18 cellular contexts compared by ENCODE assay signal in genomic region chr3:144859057-144859626, GRCh38.
"Had no signal": no experiment of that assay in that cellular context is flagged by ENCODE, and none has a peak within 500 bp of the region (broad histone marks: within the 10 kb centered on the region; RNA-seq: fewer than 3 reads in every experiment).

No MANE protein-coding gene starts in this region.

- H3K27me3 ChIP-seq: ascending aorta, gastrocnemius medialis, heart right ventricle, tibial artery had no signal

- H3K4me3 Mint-ChIP-seq: activated naive CD8-positive, alpha-beta T cell treated with anti-CD3 and anti-CD28 coated beads, Interleukin-2, amount 50 U/mL, for 24 hours; dendritic cell treated with granulocyte-macrophage colony-stimulating factor and Interleukin-4, amounts not matched to agents 40 ng/mL and 50 ng/mL, for 4 days; effector memory CD8-positive, alpha-beta T cell had no signal

- H3K27ac ChIP-seq: ascending aorta, epithelial cell of prostate, gastrocnemius medialis, heart right ventricle, tibial artery had no signal

- FAIRE-seq: bronchial epithelial cell, keratinocyte, urothelium cell line had no signal

- H3K27ac Mint-ChIP-seq: activated naive CD8-positive, alpha-beta T cell treated with anti-CD3 and anti-CD28 coated beads, Interleukin-2, amount 50 U/mL, for 24 hours; dendritic cell treated with granulocyte-macrophage colony-stimulating factor and Interleukin-4, amounts not matched to agents 40 ng/mL and 50 ng/mL, for 4 days; effector memory CD8-positive, alpha-beta T cell had no signal

- H3K4me3 ChIP-seq: ascending aorta, gastrocnemius medialis, heart right ventricle, tibial artery had no signal

- H3K36me3 ChIP-seq: ascending aorta, gastrocnemius medialis, heart right ventricle, tibial artery had no signal

- H3K27me3 Mint-ChIP-seq: activated naive CD8-positive, alpha-beta T cell treated with anti-CD3 and anti-CD28 coated beads, Interleukin-2, amount 50 U/mL, for 24 hours; dendritic cell treated with granulocyte-macrophage colony-stimulating factor and Interleukin-4, amounts not matched to agents 40 ng/mL and 50 ng/mL, for 4 days; effector memory CD8-positive, alpha-beta T cell had no signal

- DNase-seq: activated CD4-positive, CD25-positive, alpha-beta regulatory T cell treated with anti-CD3 and anti-CD28 coated beads, Interleukin-2, amount 50 U/mL, for 72 hours; activated naive CD4-positive, alpha-beta T cell treated with Interleukin-2 at 50 U/mL for 16 hours; activated naive CD8-positive, alpha-beta T cell treated with anti-CD3 and anti-CD28 coated beads, Interleukin-2, amount 50 U/mL, for 24 hours; activated T-cell treated with anti-CD3 and anti-CD28 coated beads for 4 hours; effector memory CD8-positive, alpha-beta T cell; gastrocnemius medialis; heart right ventricle; stimulated activated CD4-positive, alpha-beta T cell treated with anti-CD3 and anti-CD28 coated beads, Interleukin-4, amount 100 ng/mL, for 24 hours; stimulated activated naive CD4-positive, alpha-beta T cell; T-helper 9 cell; tibial artery had no signal

- H3K9me3 ChIP-seq: ascending aorta, gastrocnemius medialis, heart right ventricle, tibial artery had no signal

- H3K9me3 Mint-ChIP-seq: activated naive CD8-positive, alpha-beta T cell treated with anti-CD3 and anti-CD28 coated beads, Interleukin-2, amount 50 U/mL, for 24 hours; dendritic cell treated with granulocyte-macrophage colony-stimulating factor and Interleukin-4, amounts not matched to agents 40 ng/mL and 50 ng/mL, for 4 days; effector memory CD8-positive, alpha-beta T cell had no signal

- H3K4me1 Mint-ChIP-seq: activated naive CD8-positive, alpha-beta T cell treated with anti-CD3 and anti-CD28 coated beads, Interleukin-2, amount 50 U/mL, for 24 hours had no signal

- ATAC-seq: activated naive CD8-positive, alpha-beta T cell treated with anti-CD3 and anti-CD28 coated beads, Interleukin-2, amount 50 U/mL, for 24 hours; effector memory CD8-positive, alpha-beta T cell; gastrocnemius medialis; heart right ventricle; left lobe of liver had no signal

- H3K4me1 ChIP-seq: ascending aorta, gastrocnemius medialis, heart right ventricle, tibial artery had no signal
